Comparison of ENCODE assay signal across 8 cellular contexts in genomic region chr10:34723746-34724145, GRCh38.
DNase-seq lines count a peak whose midpoint lies in the region; ATAC-seq, FAIRE-seq and TF ChIP-seq lines count a peak whose summit lies in the region.

No MANE protein-coding gene starts in this region.

- H3K36me3 Mint-ChIP-seq in astrocyte (ENCODE audit: low read depth, unreplicated experiment) (no peaks in the 10 kb centered on the region), type B pancreatic cell (no peaks in the 10 kb centered on the region)
- H3K36me3 Mint-ChIP-seq in activated CD8-positive, alpha-beta T cell treated with anti-CD3 and anti-CD28 coated beads, Interleukin-2, amount 10 ng/mL, durations not matched to agents 7 days and 5 days (ENCODE audit: low read depth) = no peaks in the 10 kb centered on the region

- H3K9me1 ChIP-seq in keratinocyte (ENCODE audit: control insufficient read depth, extremely low read depth, insufficient read depth, low read length) = peaks cover 4% of the 10 kb centered on the region

- DNase-seq in astrocyte (ENCODE audit: low read depth) (peak; percentile 42), keratinocyte (ENCODE audit: low read depth, low spot score) (no peak), type B pancreatic cell (ENCODE audit: extremely low spot score, unreplicated experiment) (no peak), NCI-H1105 (lab: John Stamatoyannopoulos, UW) (no peak)
- no peak for DNase-seq in activated CD8-positive, alpha-beta T cell treated with anti-CD3 and anti-CD28 coated beads, Interleukin-2, amount 10 ng/mL, durations not matched to agents 7 days and 5 days

- H3K27me3 Mint-ChIP-seq in astrocyte (ENCODE audit: low read depth, unreplicated experiment) (no peaks in the 10 kb centered on the region), type B pancreatic cell (no peaks in the 10 kb centered on the region)
- no peaks in the 10 kb centered on the region for H3K27me3 Mint-ChIP-seq in activated CD8-positive, alpha-beta T cell treated with anti-CD3 and anti-CD28 coated beads, Interleukin-2, amount 10 ng/mL, durations not matched to agents 7 days and 5 days (ENCODE audit: low read depth)

- POLR2A ChIA-PET in activated CD8-positive, alpha-beta T cell treated with anti-CD3 and anti-CD28 coated beads, Interleukin-2, amount 10 ng/mL, durations not matched to agents 7 days and 5 days (lab: Charles Lee) = no interaction called here

- peaks cover 14% of the 10 kb centered on the region for H4K20me1 ChIP-seq in KMS-11 (ENCODE audit: insufficient read depth)
- peaks cover 44% of the 10 kb centered on the region for H4K20me1 ChIP-seq in astrocyte (ENCODE audit: insufficient read depth, low read length)
- no peaks in the 10 kb centered on the region for H4K20me1 ChIP-seq in keratinocyte (ENCODE audit: control insufficient read depth, extremely low read depth, insufficient read depth, low read length)

- H2AFZ ChIP-seq in ACC112 (ENCODE audit: low read length, unreplicated experiment) = peak overlapping the region; percentile 55
- no peak overlapping the region for H2AFZ ChIP-seq in KMS-11 (ENCODE audit: low read depth)
- H2AFZ ChIP-seq in astrocyte (ENCODE audit: low read depth, low read length) = no peak overlapping the region
- no peak overlapping the region for H2AFZ ChIP-seq in keratinocyte (ENCODE audit: control insufficient read depth, low read length)

- H3K4me1 ChIP-seq in ACC112 (ENCODE audit: control insufficient read depth, insufficient read depth, low read length, unreplicated experiment) = peaks cover 30% of the 10 kb centered on the region
- peaks cover 47% of the 10 kb centered on the region for H3K4me1 ChIP-seq in KMS-11 (ENCODE audit: low read depth, poor library complexity, severe bottlenecking)
- peaks cover 19% of the 10 kb centered on the region for H3K4me1 ChIP-seq in astrocyte (ENCODE audit: insufficient read depth, low read length)
- H3K4me1 ChIP-seq in keratinocyte (ENCODE audit: control insufficient read depth, extremely low read depth, insufficient read depth, low read length) = peaks cover 73% of the 10 kb centered on the region

- H3K27me3 ChIP-seq in ACC112 (ENCODE audit: insufficient read depth, low read length) = no peaks in the 10 kb centered on the region
- H3K27me3 ChIP-seq in KMS-11 (ENCODE audit: insufficient read depth, low read depth) = no peaks in the 10 kb centered on the region; the same call in 1 of the 2 replicates
- H3K27me3 ChIP-seq in astrocyte (ENCODE audit: insufficient read depth, low read length) = no peaks in the 10 kb centered on the region
- no peaks in the 10 kb centered on the region for H3K27me3 ChIP-seq in keratinocyte (ENCODE audit: control insufficient read depth, extremely low read depth, insufficient read depth, low read length)

- H3K79me2 ChIP-seq in ACC112 (ENCODE audit: control insufficient read depth, insufficient read depth, low read length, unreplicated experiment) (peaks cover 24% of the 10 kb centered on the region), KMS-11 (ENCODE audit: insufficient read depth, low read depth) (peaks cover 18% of the 10 kb centered on the region; the same call in 1 of the 2 replicates), astrocyte (ENCODE audit: insufficient read depth, low read length) (peaks cover 29% of the 10 kb centered on the region), keratinocyte (ENCODE audit: control insufficient read depth, insufficient read depth, low read length) (peaks cover 62% of the 10 kb centered on the region)

- TF ChIP-seq CTCF in KMS-11 (conservative IDR thresholded peaks at IDR 0.05; ENCODE audit: low read depth, low read length) (peak; percentile 28; the same call in 1 of the 2 replicates), astrocyte (IDR thresholded peaks at IDR 0.05; ENCODE audit: insufficient read depth, low read depth, low read length) (peak; percentile 39), keratinocyte (optimal IDR thresholded peaks at IDR 0.05 in 1 of 3, IDR thresholded peaks at IDR 0.05 in 1 of 3, conservative IDR thresholded peaks at IDR 0.05 in 1 of 3; ENCODE audit: extremely low read depth in 1 of 3, insufficient read depth in 2 of 3, low read length in 3 of 3) (peak; percentile 59 to 75 (median 75)), type B pancreatic cell (conservative IDR thresholded peaks at IDR 0.05) (peak; percentile 64)

- dilution Hi-C loops in keratinocyte (cut with MboI; ENCODE audit: extremely low pct_ligation_motif_present, low sequenced_read_pairs) = no loop called here

- CTCF ChIA-PET in activated CD8-positive, alpha-beta T cell treated with anti-CD3 and anti-CD28 coated beads, Interleukin-2, amount 10 ng/mL, durations not matched to agents 7 days and 5 days (lab: Charles Lee) = interaction anchor here (0.6 to 0.7 kb wide), 3 partner anchors 271 to 1019 kb away, joined by 3 read pairs; no protein-coding TSS in a partner anchor

- peaks cover 41% of the 10 kb centered on the region for H3K4me1 Mint-ChIP-seq in astrocyte (ENCODE audit: low read depth, unreplicated experiment)
- peaks cover 51% of the 10 kb centered on the region for H3K4me1 Mint-ChIP-seq in type B pancreatic cell (ENCODE audit: unreplicated experiment)
- H3K4me1 Mint-ChIP-seq in activated CD8-positive, alpha-beta T cell treated with anti-CD3 and anti-CD28 coated beads, Interleukin-2, amount 10 ng/mL, durations not matched to agents 7 days and 5 days (ENCODE audit: low read depth) = no peaks in the 10 kb centered on the region

- no peaks in the 10 kb centered on the region for H3K9me3 Mint-ChIP-seq in astrocyte (ENCODE audit: unreplicated experiment)
- H3K9me3 Mint-ChIP-seq in type B pancreatic cell = no peaks in the 10 kb centered on the region
- H3K9me3 Mint-ChIP-seq in activated CD8-positive, alpha-beta T cell treated with anti-CD3 and anti-CD28 coated beads, Interleukin-2, amount 10 ng/mL, durations not matched to agents 7 days and 5 days (ENCODE audit: insufficient read depth) = no peaks in the 10 kb centered on the region

- peak overlapping the region; percentile 75 for H3K4me3 ChIP-seq in ACC112 (ENCODE audit: low read depth, low read length)
- H3K4me3 ChIP-seq in KMS-11 (IDR thresholded peaks at IDR 0.05; ENCODE audit: insufficient read depth, low read depth, low read length) = no peak overlapping the region
- H3K4me3 ChIP-seq in astrocyte (ENCODE audit: insufficient read depth, low read depth, low read length) = no peak overlapping the region
- peak overlapping the region in 2 of 3 experiments; percentile 57 to 63 for H3K4me3 ChIP-seq in keratinocyte (ENCODE audit: control insufficient read depth in 2 of 3, extremely low read depth in 1 of 3, insufficient read depth in 2 of 3, low read depth in 1 of 3, low read length in 3 of 3)

- H3K9ac ChIP-seq in KMS-11 = no peak overlapping the region
- no peak overlapping the region for H3K9ac ChIP-seq in astrocyte (ENCODE audit: low read length)
- peak overlapping the region; percentile 69 for H3K9ac ChIP-seq in keratinocyte (ENCODE audit: control insufficient read depth, extremely low read depth, insufficient read depth, low read length)

- H3K36me3 ChIP-seq in ACC112 (ENCODE audit: insufficient read depth, low read length) = no peaks in the 10 kb centered on the region
- no peaks in the 10 kb centered on the region for H3K36me3 ChIP-seq in KMS-11 (ENCODE audit: insufficient read depth)
- H3K36me3 ChIP-seq in astrocyte (ENCODE audit: insufficient read depth, low read length) = no peaks in the 10 kb centered on the region
- no peaks in the 10 kb centered on the region for H3K36me3 ChIP-seq in keratinocyte (ENCODE audit: control insufficient read depth in 2 of 2, extremely low read depth in 1 of 2, insufficient read depth in 2 of 2, low read length in 2 of 2)

- H3K27ac Mint-ChIP-seq in astrocyte (ENCODE audit: unreplicated experiment) = no peak overlapping the region
- H3K27ac Mint-ChIP-seq in type B pancreatic cell = peak overlapping the region; percentile 61
- H3K27ac Mint-ChIP-seq in activated CD8-positive, alpha-beta T cell treated with anti-CD3 and anti-CD28 coated beads, Interleukin-2, amount 10 ng/mL, durations not matched to agents 7 days and 5 days = no peak overlapping the region

- H3K27ac ChIP-seq in ACC112 (ENCODE audit: low read depth, low read length) (peak overlapping the region; percentile 10; the same call in 1 of the 2 replicates), KMS-11 (no peak overlapping the region), astrocyte (ENCODE audit: low read depth, low read length) (no peak overlapping the region), keratinocyte (ENCODE audit: control insufficient read depth, insufficient read depth, low read length) (peak overlapping the region; percentile 42)

- no peak overlapping the region for H3K4me3 Mint-ChIP-seq in astrocyte (ENCODE audit: unreplicated experiment)
- no peak overlapping the region for H3K4me3 Mint-ChIP-seq in type B pancreatic cell
- no peak overlapping the region for H3K4me3 Mint-ChIP-seq in activated CD8-positive, alpha-beta T cell treated with anti-CD3 and anti-CD28 coated beads, Interleukin-2, amount 10 ng/mL, durations not matched to agents 7 days and 5 days

- FAIRE-seq in astrocyte (lab: Jason Lieb, UNC) (no peak), keratinocyte (lab: Jason Lieb, UNC) (peak; percentile 96)

- H3K4me2 ChIP-seq in KMS-11 = no peak overlapping the region
- peak overlapping the region; percentile 51 for H3K4me2 ChIP-seq in astrocyte (ENCODE audit: low read length)
- H3K4me2 ChIP-seq in keratinocyte (ENCODE audit: control insufficient read depth, extremely low read depth, insufficient read depth, low read depth, low read length) = peak overlapping the region; percentile 91

- peak; percentile 65 for ATAC-seq in GM18508 (IDR thresholded peaks at IDR 0.05; ENCODE audit: insufficient read depth, unreplicated experiment)
- no peak for ATAC-seq in activated CD8-positive, alpha-beta T cell treated with anti-CD3 and anti-CD28 coated beads, Interleukin-2, amount 10 ng/mL, durations not matched to agents 7 days and 5 days

- H3K9me3 ChIP-seq in astrocyte (ENCODE audit: insufficient read depth, low read depth, low read length) (no peaks in the 10 kb centered on the region), keratinocyte (ENCODE audit: control insufficient read depth, low read depth, low read length) (no peaks in the 10 kb centered on the region)

Comparison
In these comparisons a context has a peak if more than half of its experiments do, and no peak if none do; other contexts are left out.
1. H3K27ac ChIP-seq: peak in ACC112 (single experiment) and keratinocyte (single experiment); none in KMS-11 (single experiment) and astrocyte (single experiment).
2. H3K4me3 ChIP-seq: peak in ACC112 (single experiment) and keratinocyte (2 of 3); none in KMS-11 (single experiment) and astrocyte (single experiment).
3. Peak in every context shown above with its lines, with median percentiles within 50 percentile points of each other: CTCF ChIP-seq.